In genomic region chr7:36814311-36814710, GRCh38 we compare ENCODE assay signal across 1 cellular context.
TF ChIP-seq lines count a peak whose summit lies in the region.

No MANE protein-coding gene starts in this region.

TF ChIP-seq in HepG2, 621 proteins besides CTCF, POLR2A, EP300 and RAD21 (continued from another document):
- TF ChIP-seq FOXP4 (CRISPR knock-in tag; IDR thresholded peaks at IDR 0.05) (0 out of 2 replicates have a peak, but pooled peaks have one; percentile 13), ZFP36 (IDR thresholded peaks at IDR 0.05; ENCODE audit: borderline replicate concordance, low read depth, low read length, partially characterized antibody) (no peak), TEAD3 (CRISPR knock-in tag; optimal IDR thresholded peaks at IDR 0.05; ENCODE audit: borderline replicate concordance) (peak; percentile 22), ARID5B (CRISPR knock-in tag; IDR thresholded peaks at IDR 0.05) (0 out of 2 replicates have a peak, but pooled peaks have one; percentile 17), ATF5 (CRISPR knock-in tag; IDR thresholded peaks at IDR 0.05; ENCODE audit: low read depth) (no peak), FOXA3 (CRISPR knock-in tag; IDR thresholded peaks at IDR 0.05) (peak; percentile 63), ZNF777 (CRISPR knock-in tag; IDR thresholded peaks at IDR 0.05) (no peak)
